ENCODE assay signal across 25 cellular contexts in genomic region chr16:23258919-23259237, GRCh38. TPM values are rescaled to one million over a fixed set of nuclear protein-coding genes. Genes with fewer than 3 reads are reported as not detected.
DNase-seq lines count a peak whose midpoint lies in the region; ATAC-seq, FAIRE-seq and TF ChIP-seq lines count a peak whose summit lies in the region.
"Had no signal": no experiment of that assay in that cellular context is flagged by ENCODE, and none has a peak within 500 bp of the region (broad histone marks: within the 10 kb centered on the region; RNA-seq: fewer than 3 reads in every experiment).

No MANE protein-coding gene starts in this region.

- peak overlapping the region; percentile 31 for H3K27ac Mint-ChIP-seq in activated naive CD8-positive, alpha-beta T cell treated with anti-CD3 and anti-CD28 coated beads for 36 hours
- H3K27ac Mint-ChIP-seq in activated naive CD8-positive, alpha-beta T cell treated with anti-CD3 and anti-CD28 coated beads, Interleukin-2, amount 50 U/mL, for 24 hours = no peak overlapping the region
- H3K27ac Mint-ChIP-seq: B cell; CD4-positive, CD25-positive, alpha-beta regulatory T cell had no signal

- H3K4me3 Mint-ChIP-seq in activated naive CD8-positive, alpha-beta T cell treated with anti-CD3 and anti-CD28 coated beads for 36 hours = no peak overlapping the region
- no peak overlapping the region for H3K4me3 Mint-ChIP-seq in activated naive CD8-positive, alpha-beta T cell treated with anti-CD3 and anti-CD28 coated beads, Interleukin-2, amount 50 U/mL, for 24 hours
- H3K4me3 Mint-ChIP-seq: B cell; CD4-positive, CD25-positive, alpha-beta regulatory T cell had no signal

- no peak for FAIRE-seq in H54 (lab: Jason Lieb, UNC)

- no peak for TF ChIP-seq POLR2A in H54 (IDR thresholded peaks at IDR 0.05; ENCODE audit: low read depth, low read length)

- no peak for DNase-seq in activated naive CD8-positive, alpha-beta T cell treated with anti-CD3 and anti-CD28 coated beads for 36 hours
- no peak for DNase-seq in activated naive CD8-positive, alpha-beta T cell treated with anti-CD3 and anti-CD28 coated beads, Interleukin-2, amount 50 U/mL, for 24 hours
- DNase-seq in colonic mucosa (peak; percentile 25), left colon (peak in 1 of 2 donors; percentile 69), H54 (ENCODE audit: insufficient read length, low spot score) (no peak)
- DNase-seq: 8988T; CD4-positive, CD25-positive, alpha-beta regulatory T cell; COR-L47; DMS 273 treated with DMSO at 0.1 percent for 48 hours; GDM1; GOT3; KBM-7; NCI-H1417; NCI-H187; NCI-H2107; NCI-H510A; NCI-H748 treated with DMSO at 0.1 percent for 48 hours; NK-92 treated with Interleukin-12 subunit alpha and Interleukin-12 subunit beta, amount 100 ng/mL, for 24 hours; RPMI8226; SJCRH30 had no signal

- H3K4me1 ChIP-seq in colonic mucosa = peaks cover 7% of the 10 kb centered on the region
- H3K4me1 ChIP-seq: SJCRH30 had no signal

- peaks cover 14% of the 10 kb centered on the region for H3K27me3 Mint-ChIP-seq in activated naive CD8-positive, alpha-beta T cell treated with anti-CD3 and anti-CD28 coated beads for 36 hours
- peaks cover 9% of the 10 kb centered on the region for H3K27me3 Mint-ChIP-seq in activated naive CD8-positive, alpha-beta T cell treated with anti-CD3 and anti-CD28 coated beads, Interleukin-2, amount 50 U/mL, for 24 hours

- no peaks in the 10 kb centered on the region for H3K36me3 Mint-ChIP-seq in activated naive CD8-positive, alpha-beta T cell treated with anti-CD3 and anti-CD28 coated beads for 36 hours
- H3K36me3 Mint-ChIP-seq in activated naive CD8-positive, alpha-beta T cell treated with anti-CD3 and anti-CD28 coated beads, Interleukin-2, amount 50 U/mL, for 24 hours (ENCODE audit: low read depth) = no peaks in the 10 kb centered on the region
- H3K36me3 Mint-ChIP-seq: CD4-positive, CD25-positive, alpha-beta regulatory T cell had no signal

- no peak for TF ChIP-seq CTCF in colonic mucosa (IDR thresholded peaks at IDR 0.05)

- intact Hi-C loops in colonic mucosa (cut with DNase I) (no loop called here), left colon (cut with DNase I, micrococcal nuclease) (no loop called here)

- no peak overlapping the region for H3K4me3 ChIP-seq in colonic mucosa
- H3K4me3 ChIP-seq: SJCRH30 had no signal

- H3K9ac ChIP-seq in colonic mucosa (ENCODE audit: low read depth in 2 of 2, low read length in 2 of 2) = no peak overlapping the region

- ATAC-seq in activated naive CD8-positive, alpha-beta T cell treated with anti-CD3 and anti-CD28 coated beads, Interleukin-2, amount 50 U/mL, for 24 hours = no peak
- ATAC-seq in left colon (peak; percentile 55), GM21825 (IDR thresholded peaks at IDR 0.05; ENCODE audit: unreplicated experiment) (no peak), GM19467 (IDR thresholded peaks at IDR 0.05; ENCODE audit: unreplicated experiment) (no peak), HG03432 (IDR thresholded peaks at IDR 0.05; ENCODE audit: unreplicated experiment) (no peak)

- H3K27me3 ChIP-seq in colonic mucosa = no peaks in the 10 kb centered on the region
- H3K27me3 ChIP-seq: SJCRH30 had no signal

- no peaks in the 10 kb centered on the region for H3K9me3 Mint-ChIP-seq in activated naive CD8-positive, alpha-beta T cell treated with anti-CD3 and anti-CD28 coated beads for 36 hours
- no peaks in the 10 kb centered on the region for H3K9me3 Mint-ChIP-seq in activated naive CD8-positive, alpha-beta T cell treated with anti-CD3 and anti-CD28 coated beads, Interleukin-2, amount 50 U/mL, for 24 hours

- H3K9me3 ChIP-seq in colonic mucosa = no peaks in the 10 kb centered on the region
- H3K9me3 ChIP-seq: SJCRH30 had no signal

- no peaks in the 10 kb centered on the region for H3K4me1 Mint-ChIP-seq in activated naive CD8-positive, alpha-beta T cell treated with anti-CD3 and anti-CD28 coated beads for 36 hours
- no peaks in the 10 kb centered on the region for H3K4me1 Mint-ChIP-seq in activated naive CD8-positive, alpha-beta T cell treated with anti-CD3 and anti-CD28 coated beads, Interleukin-2, amount 50 U/mL, for 24 hours
- H3K4me1 Mint-ChIP-seq: B cell; CD4-positive, CD25-positive, alpha-beta regulatory T cell had no signal

- peak overlapping the region; percentile 44 for H3K27ac ChIP-seq in colonic mucosa
- H3K27ac ChIP-seq: SJCRH30 had no signal

- H3K36me3 ChIP-seq in colonic mucosa = no peaks in the 10 kb centered on the region
- H3K36me3 ChIP-seq: SJCRH30 had no signal

RNA-seq across cellular contexts. Expression of gene SCNN1B, which starts 43.2 kb away (rescaled TPM):
- not detected for total RNA-seq in activated naive CD8-positive, alpha-beta T cell treated with anti-CD3 and anti-CD28 coated beads for 36 hours
- total RNA-seq in colonic mucosa (10 to 100 TPM; 27.7 to 94.7 TPM), left colon (100 to 1,000 TPM; 322 to 715 TPM)
- total RNA-seq: B cell; CD4-positive, CD25-positive, alpha-beta regulatory T cell; Daoy; SJCRH30 had no signal

Comparison
In these comparisons a context has a peak if more than half of its experiments do, and no peak if none do; other contexts are left out.
1. RNA of gene SCNN1B, which starts 43.2 kb away (total RNA-seq): 322 to 715 TPM in left colon and 27.7 to 94.7 TPM in colonic mucosa; not detected in activated naive CD8-positive, alpha-beta T cell treated with anti-CD3 and anti-CD28 coated beads for 36 hours; every median in the first group is over 10 times any median in the second.